In genomic region chr5:172877496-172878260, GRCh38 we compare ENCODE assay signal across 2 cellular contexts.
A peak's percentile ranks its signal among the peaks of the same experiment; 100 is the strongest.
TF ChIP-seq lines count a peak whose summit lies in the region.

No MANE protein-coding gene starts in this region.

TF ChIP-seq in IMR-90, 13 proteins besides CTCF, POLR2A, EP300 and RAD21:
- TF ChIP-seq USF2 (IDR thresholded peaks at IDR 0.05; ENCODE audit: low read depth, low read length) (no peak), SMC3 (IDR thresholded peaks at IDR 0.05; ENCODE audit: low read depth, low read length) (no peak), CEBPB (IDR thresholded peaks at IDR 0.05; ENCODE audit: low read depth, low read length) (no peak), FOS (IDR thresholded peaks at IDR 0.05; ENCODE audit: low read depth, low read length) (no peak), BHLHE40 (IDR thresholded peaks at IDR 0.05; ENCODE audit: low read depth, low read length) (no peak), ELK1 (IDR thresholded peaks at IDR 0.05; ENCODE audit: borderline replicate concordance, low read depth, low read length) (no peak), MAFK (IDR thresholded peaks at IDR 0.05; ENCODE audit: low read depth, low read length) (no peak), RFX5 (IDR thresholded peaks at IDR 0.05; ENCODE audit: low read depth, low read length) (no peak), RCOR1 (IDR thresholded peaks at IDR 0.05; ENCODE audit: insufficient replicate concordance, low read length) (no peak), CHD1 (IDR thresholded peaks at IDR 0.05; ENCODE audit: low read depth, low read length) (no peak), NFE2L2 (IDR thresholded peaks at IDR 0.05; ENCODE audit: low read depth, low read length) (no peak), MXI1 (IDR thresholded peaks at IDR 0.05; ENCODE audit: borderline replicate concordance, low read depth, low read length) (no peak), MAZ (IDR thresholded peaks at IDR 0.05; ENCODE audit: borderline replicate concordance, low read depth, low read length) (no peak)

TF ChIP-seq in HepG2, 621 proteins besides CTCF, POLR2A, EP300 and RAD21:
- peak; percentile 17 for TF ChIP-seq RBM22 (optimal IDR thresholded peaks at IDR 0.05; ENCODE audit: low read length)
- TF ChIP-seq ZNF639 (CRISPR knock-in tag; conservative IDR thresholded peaks at IDR 0.05) = no peak
